Comparison of ENCODE assay signal across 14 cellular contexts in genomic region chr15:56240390-56240789, GRCh38. TPM values are rescaled to one million over a fixed set of nuclear protein-coding genes. Genes with fewer than 3 reads are reported as not detected.
DNase-seq lines count a peak whose midpoint lies in the region; ATAC-seq, FAIRE-seq and TF ChIP-seq lines count a peak whose summit lies in the region.
"Had no signal": no experiment of that assay in that cellular context is flagged by ENCODE, and none has a peak within 500 bp of the region (broad histone marks: within the 10 kb centered on the region; RNA-seq: fewer than 3 reads in every experiment).

No MANE protein-coding gene starts in this region.

- H3K27me3 ChIP-seq in HepG2 (ENCODE audit: control insufficient read depth in 1 of 2, insufficient read depth in 2 of 2, low read length in 2 of 2) (no peaks in the 10 kb centered on the region; a peak in 1 of 5 replicates), right lobe of liver (no peaks in the 10 kb centered on the region)
- H3K27me3 ChIP-seq: foreskin keratinocyte had no signal

- H3K27ac Mint-ChIP-seq in T-helper 2 cell treated with Interferon-gamma antibody and Interleukin-4, amounts not matched to agents 5 μg/mL and 100 μg/mL, for 36 hours = no peak overlapping the region
- H3K27ac Mint-ChIP-seq in activated CD4-positive, alpha-beta T cell treated with anti-CD3 and anti-CD28 coated beads for 36 hours = no peak overlapping the region

- peaks cover 54% of the 10 kb centered on the region for H3K36me3 Mint-ChIP-seq in T-helper 2 cell treated with Interferon-gamma antibody and Interleukin-4, amounts not matched to agents 5 μg/mL and 100 μg/mL, for 36 hours (ENCODE audit: low read depth)
- H3K36me3 Mint-ChIP-seq in activated CD4-positive, alpha-beta T cell treated with anti-CD3 and anti-CD28 coated beads for 36 hours (ENCODE audit: low read depth) = peaks cover 22% of the 10 kb centered on the region

- H3K4me1 ChIP-seq in HepG2 (ENCODE audit: insufficient read depth, low read length) = peaks cover 22% of the 10 kb centered on the region
- peaks cover 0 to 22% (median 0%) of the 10 kb centered on the region in 4 donors for H3K4me1 ChIP-seq in right lobe of liver
- H3K4me1 ChIP-seq: prostate gland had no signal

- H3K4me2 ChIP-seq in HepG2 (ENCODE audit: low read depth, low read length) = peak overlapping the region; percentile 84

- H3K36me3 ChIP-seq in HepG2 (replicated peaks in 1 of 2; ENCODE audit: control insufficient read depth in 1 of 2, insufficient read depth in 2 of 2, low read length in 2 of 2) (peaks cover 0 to 1% of the 10 kb centered on the region in 2 experiments; a peak in 4 of 5 replicates), right lobe of liver (no peaks in the 10 kb centered on the region)
- H3K36me3 ChIP-seq: prostate gland had no signal

- POLR2A ChIA-PET in HepG2 (lab: Yijun Ruan, JAX) = no interaction called here
- POLR2A ChIA-PET in activated CD4-positive, alpha-beta T cell treated with anti-CD3 and anti-CD28 coated beads for 36 hours (lab: Charles Lee) = interaction anchor here (0.6 kb wide), 1 partner anchor 690 kb away, joined by 4 read pairs; no protein-coding TSS in a partner anchor

- TF ChIP-seq CTCF in HepG2 (CRISPR knock-in tag; IDR thresholded peaks at IDR 0.05) = no peak
- TF ChIP-seq CTCF in right lobe of liver (IDR thresholded peaks at IDR 0.05) = no peak
- no peak for TF ChIP-seq CTCF in fibroblast of the aortic adventitia (IDR thresholded peaks at IDR 0.05; ENCODE audit: insufficient read depth, low read length)

- H3K4me3 ChIP-seq in HepG2 (replicated peaks in 1 of 3; ENCODE audit: insufficient read depth in 1 of 3, low read depth in 2 of 3, low read length in 3 of 3) = no peak overlapping the region
- no peak overlapping the region for H3K4me3 ChIP-seq in right lobe of liver
- peak overlapping the region; percentile 4 for H3K4me3 ChIP-seq in fibroblast of the aortic adventitia (ENCODE audit: low read depth, low read length)
- H3K4me3 ChIP-seq: prostate gland had no signal

- H4K20me1 ChIP-seq in HepG2 (ENCODE audit: insufficient read depth, low read length) = no peaks in the 10 kb centered on the region; the same call in 1 of the 2 replicates

- no peaks in the 10 kb centered on the region for H3K27me3 Mint-ChIP-seq in T-helper 2 cell treated with Interferon-gamma antibody and Interleukin-4, amounts not matched to agents 5 μg/mL and 100 μg/mL, for 36 hours (ENCODE audit: low read depth)
- H3K27me3 Mint-ChIP-seq in activated CD4-positive, alpha-beta T cell treated with anti-CD3 and anti-CD28 coated beads for 36 hours = no peaks in the 10 kb centered on the region

- H3K4me3 Mint-ChIP-seq in T-helper 2 cell treated with Interferon-gamma antibody and Interleukin-4, amounts not matched to agents 5 μg/mL and 100 μg/mL, for 36 hours = peak overlapping the region; percentile 42
- H3K4me3 Mint-ChIP-seq in activated CD4-positive, alpha-beta T cell treated with anti-CD3 and anti-CD28 coated beads for 36 hours = no peak overlapping the region

- in situ Hi-C loops in HepG2 (cut with HindIII; ENCODE audit: extremely low pct_ligation_motif_present, low pct_unique_long_range_greater_than_20kb) = no loop called here

- H3K79me2 ChIP-seq in HepG2 (ENCODE audit: insufficient read depth, low read length) = peaks cover 77% of the 10 kb centered on the region

- H3K9me3 ChIP-seq in HepG2 (ENCODE audit: low read length) (no peaks in the 10 kb centered on the region), right lobe of liver (no peaks in the 10 kb centered on the region)
- H3K9me3 ChIP-seq: prostate gland had no signal

- no peak overlapping the region for H2AFZ ChIP-seq in HepG2 (ENCODE audit: low read length)

- no peak for TF ChIP-seq POLR2A in HepG2 (IDR thresholded peaks at IDR 0.05; ENCODE audit: insufficient read depth in 1 of 2, low read depth in 2 of 2, low read length in 2 of 2)
- no peak for TF ChIP-seq POLR2A in right lobe of liver (IDR thresholded peaks at IDR 0.05)

- CTCF ChIA-PET in HepG2 (lab: Yijun Ruan, JAX; ENCODE audit: low intra/inter-chr PET ratio, low total read pairs) = no interaction called here
- CTCF ChIA-PET in activated CD4-positive, alpha-beta T cell treated with anti-CD3 and anti-CD28 coated beads for 36 hours (lab: Charles Lee) = interaction anchor here (0.6 kb wide), 1 partner anchor 154 kb away, joined by 3 read pairs; no protein-coding TSS in a partner anchor

- no peak for DNase-seq in HepG2 (ENCODE audit: low spot score)
- no peak for DNase-seq in right lobe of liver
- no peak for DNase-seq in T-helper 2 cell treated with Interferon-gamma antibody and Interleukin-4, amounts not matched to agents 5 μg/mL and 100 μg/mL, for 36 hours (ENCODE audit: low spot score)
- DNase-seq in fibroblast of the aortic adventitia (ENCODE audit: low read depth) = no peak
- no peak for DNase-seq in dermis blood vessel endothelial cell
- DNase-seq in activated CD4-positive, alpha-beta T cell treated with anti-CD3 and anti-CD28 coated beads for 36 hours = no peak
- DNase-seq: DMS53; NCI-H69; Right ventricle myocardium superior; stimulated activated CD8-positive, alpha-beta memory T cell treated with anti-CD3 and anti-CD28 coated beads, Interleukin-4, amount 100 ng/mL, for 48 hours had no signal

- TF ChIP-seq RAD21 in HepG2 (CRISPR knock-in tag; IDR thresholded peaks at IDR 0.05) = no peak

- no peak overlapping the region for H3K9ac ChIP-seq in HepG2 (ENCODE audit: insufficient read depth, low read depth, low read length)

- ATAC-seq in HepG2 (no peak), right lobe of liver (no peak), GM19035 (IDR thresholded peaks at IDR 0.05; ENCODE audit: unreplicated experiment) (no peak), GM21619 (IDR thresholded peaks at IDR 0.05; ENCODE audit: unreplicated experiment) (no peak)
- no peak for ATAC-seq in activated CD4-positive, alpha-beta T cell treated with anti-CD3 and anti-CD28 coated beads for 36 hours
- ATAC-seq: foreskin keratinocyte had no signal

- no TSS peak for BruUV-seq in HepG2 (replicated peaks; lab: Mats Ljungman, UMichigan)

- TF ChIP-seq EP300 in HepG2 (IDR thresholded peaks at IDR 0.05; ENCODE audit: low read depth in 2 of 2, low read length in 2 of 2) (no peak), HepG2 (CRISPR knock-in tag; IDR thresholded peaks at IDR 0.05; ENCODE audit: borderline replicate concordance) (no peak)

- peaks cover 10% of the 10 kb centered on the region for H3K9me3 Mint-ChIP-seq in T-helper 2 cell treated with Interferon-gamma antibody and Interleukin-4, amounts not matched to agents 5 μg/mL and 100 μg/mL, for 36 hours
- H3K9me3 Mint-ChIP-seq in activated CD4-positive, alpha-beta T cell treated with anti-CD3 and anti-CD28 coated beads for 36 hours (ENCODE audit: low read depth) = peaks cover 1% of the 10 kb centered on the region

- intact Hi-C loops in HepG2 (cut with micrococcal nuclease; ENCODE audit: unreplicated experiment) = loop anchor here (5.0 kb wide), 1 partner anchor 53 kb away; no protein-coding TSS in a partner anchor
- intact Hi-C loops in right lobe of liver (cut with DNase I) = no loop called here
- intact Hi-C loops in activated CD4-positive, alpha-beta T cell treated with anti-CD3 and anti-CD28 coated beads for 36 hours (cut with DNase I, micrococcal nuclease) = loop anchor here (5.0 to 10.0 kb wide), 5 partner anchors 33 to 644 kb away; partner anchors contain the start of gene NEDD4 (in 1 of the 2)

- H3K27ac ChIP-seq in HepG2 (ENCODE audit: extremely low read length, insufficient read depth, low read length) (no peak overlapping the region), right lobe of liver (no peak overlapping the region)
- H3K27ac ChIP-seq: prostate gland had no signal

- H3K4me1 Mint-ChIP-seq in T-helper 2 cell treated with Interferon-gamma antibody and Interleukin-4, amounts not matched to agents 5 μg/mL and 100 μg/mL, for 36 hours (ENCODE audit: low read depth) = peaks cover 35% of the 10 kb centered on the region
- H3K4me1 Mint-ChIP-seq in activated CD4-positive, alpha-beta T cell treated with anti-CD3 and anti-CD28 coated beads for 36 hours = peaks cover 36% of the 10 kb centered on the region

- no peak for FAIRE-seq in HepG2 (lab: Jason Lieb, UNC)

TF ChIP-seq in HepG2, 621 proteins besides CTCF, POLR2A, EP300 and RAD21:
- no peak for TF ChIP-seq REL (CRISPR knock-in tag; conservative IDR thresholded peaks at IDR 0.05)
- TF ChIP-seq IRF2 (CRISPR knock-in tag; IDR thresholded peaks at IDR 0.05) = no peak
- peak; percentile 32; the same call in 1 of the 2 replicates for TF ChIP-seq RBFOX2 (IDR thresholded peaks at IDR 0.05; ENCODE audit: low read depth, low read length)
- TF ChIP-seq KLF13 (CRISPR knock-in tag; IDR thresholded peaks at IDR 0.05) = no peak

RNA-seq across cellular contexts. Expression of gene RFX7, which starts 3.3 kb away (rescaled TPM):
- total RNA-seq in HepG2 (2016; rRNA removed; fragmentation: Illumina TruSeq; extraction: Trizol) = 8.5 and 13.2 TPM in 2 replicates
- 0.61 and 0.71 TPM in 2 replicates for total RNA-seq in HepG2 (2016; cell fraction: cytosol; rRNA removed; fragmentation: Illumina TruSeq; extraction: Trizol; ENCODE audit: low read depth)
- total RNA-seq in HepG2 (2016; cell fraction: insoluble cytoplasmic fraction; rRNA removed; fragmentation: Illumina TruSeq; extraction: Trizol) = 8.1 and 12.6 TPM in 2 replicates
- total RNA-seq in HepG2 (2016; cell fraction: membrane; rRNA removed; fragmentation: Illumina TruSeq; extraction: Trizol) = 4.4 and 4.9 TPM in 2 replicates
- 14.1 and 17.4 TPM in 2 replicates for total RNA-seq in HepG2 (2016; cell fraction: nucleus; rRNA removed; fragmentation: Illumina TruSeq; extraction: Trizol)
- polyA plus RNA-seq in HepG2 (2011; rRNA removed) = 9.7 and 10.4 TPM in 2 replicates
- 4.1 and 5.6 TPM in 2 replicates for polyA plus RNA-seq in HepG2 (2011; cell fraction: cytosol; rRNA removed)
- 22.7 and 25.1 TPM in 2 replicates for polyA plus RNA-seq in HepG2 (2011; cell fraction: nucleus; rRNA removed)
- 12.4 and 13.6 TPM in 2 replicates for polyA plus RNA-seq in HepG2 (2012)
- 0.29 TPM in 2 replicates for polyA plus RNA-seq in HepG2 (2016; cell fraction: cytosol; fragmentation: Illumina TruSeq; extraction: Trizol; ENCODE audit: low read depth)
- 12.3 and 13.9 TPM in 2 replicates for polyA plus RNA-seq in HepG2 (2016; cell fraction: insoluble cytoplasmic fraction; fragmentation: Illumina TruSeq; extraction: Trizol; ENCODE audit: low read depth)
- polyA plus RNA-seq in HepG2 (2016; cell fraction: membrane; fragmentation: Illumina TruSeq; extraction: Trizol; ENCODE audit: low read depth) = 1.4 and 1.7 TPM in 2 replicates
- polyA plus RNA-seq in HepG2 (2016; cell fraction: nucleus; fragmentation: Illumina TruSeq; extraction: Trizol; ENCODE audit: insufficient read depth, low read depth) = 44.5 and 48.9 TPM in 2 replicates
- polyA minus RNA-seq in HepG2 (2011; rRNA and poly(A)+ RNA removed; ENCODE audit: low replicate concordance) = 19.3 and 20.3 TPM in 2 replicates
- 13.1 and 15.6 TPM in 2 replicates for polyA minus RNA-seq in HepG2 (2011; cell fraction: cytosol; rRNA and poly(A)+ RNA removed)
- polyA minus RNA-seq in HepG2 (2011; cell fraction: nucleus; rRNA and poly(A)+ RNA removed) = 22.4 and 24.4 TPM in 2 replicates
- 1 to 10 TPM; 4.5 to 7.1 (median 5.8) TPM for total RNA-seq in right lobe of liver
- total RNA-seq in fibroblast of the aortic adventitia (ENCODE audit: low replicate concordance) = 4.1 and 9.5 TPM in 2 replicates
- 4.4 and 8.5 TPM in 2 replicates for total RNA-seq in dermis blood vessel endothelial cell
- total RNA-seq in activated CD4-positive, alpha-beta T cell treated with anti-CD3 and anti-CD28 coated beads for 36 hours = 10 to 100 TPM; 24.0 to 31.4 TPM

Comparison
In these comparisons a context has a peak if more than half of its experiments do, and no peak if none do; other contexts are left out.
1. intact Hi-C loops: an anchor here in HepG2 (5.0 kb wide) and activated CD4-positive, alpha-beta T cell treated with anti-CD3 and anti-CD28 coated beads for 36 hours (5.0 to 10.0 kb wide); none called in right lobe of liver.